ENCODE assay signal across 8 cellular contexts in the genomic region with DNA sequence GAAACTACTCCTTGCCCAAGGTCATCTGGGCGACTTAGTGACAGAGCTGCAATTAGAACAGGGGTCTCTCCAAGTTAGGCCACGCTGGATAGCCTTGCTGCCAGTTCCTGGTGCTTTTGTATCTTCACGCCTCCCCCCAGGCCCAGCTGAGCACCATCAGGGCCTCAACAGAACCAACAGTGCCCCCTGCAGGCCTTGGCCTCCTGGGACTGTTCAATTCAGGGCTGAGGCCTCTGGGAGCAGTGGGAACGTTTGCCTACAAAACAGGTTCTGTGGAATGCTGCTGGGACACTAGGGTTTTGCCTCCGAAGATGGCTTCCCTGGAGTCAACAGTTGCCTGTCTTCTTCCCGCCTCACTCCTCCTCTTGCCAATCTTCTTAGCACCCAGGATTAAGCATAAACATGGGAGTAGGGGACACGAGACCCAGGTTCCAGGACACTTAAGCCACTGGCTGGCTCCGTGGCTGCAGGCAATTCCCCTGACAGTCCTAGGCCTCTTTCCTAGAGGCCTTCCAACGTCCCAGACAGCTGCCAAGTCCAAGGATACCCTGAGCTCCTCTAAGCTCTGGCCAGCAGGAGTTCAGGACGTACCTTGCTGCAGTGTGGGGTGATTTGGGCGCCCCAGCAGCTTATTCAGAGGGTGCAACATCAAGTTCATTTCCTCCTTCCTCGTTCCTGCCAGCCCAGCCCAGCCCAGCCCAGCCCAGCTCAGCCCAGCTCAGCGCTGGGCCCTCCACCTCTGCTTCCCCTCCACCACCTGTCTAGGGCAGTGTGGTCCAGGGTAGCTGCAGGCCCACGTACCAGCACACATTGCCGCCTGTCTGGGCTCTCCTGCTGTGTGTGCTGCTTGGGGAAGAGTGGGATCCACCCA.
A peak's percentile ranks its signal among the peaks of the same experiment; 100 is the strongest.
DNase-seq lines count a peak whose midpoint lies in the region; ATAC-seq and TF ChIP-seq lines count a peak whose summit lies in the region.

No MANE protein-coding gene starts in this region.

- no peaks in the 10 kb centered on the region for H3K79me1 ChIP-seq in mesendoderm (ENCODE audit: low read length)

- H3K4me3 ChIP-seq in KMS-11 (IDR thresholded peaks at IDR 0.05; ENCODE audit: insufficient read depth, low read depth, low read length) (no peak overlapping the region), mammary epithelial cell (replicated peaks in 1 of 3; ENCODE audit: insufficient read depth in 1 of 3, low read depth in 2 of 3, low read length in 3 of 3) (no peak overlapping the region), mesendoderm (ENCODE audit: low read length) (no peak overlapping the region)

- H4K5ac ChIP-seq in mesendoderm (ENCODE audit: low read length), result no peak overlapping the region

- no peak overlapping the region for H3K18ac ChIP-seq in mesendoderm (ENCODE audit: low read length)

- no TSS peak for BruUV-seq in mammary epithelial cell (replicated peaks; lab: Mats Ljungman, UMichigan)

- DNase-seq in DMS53 treated with DMSO at 0.1 percent for 48 hours (lab: John Stamatoyannopoulos, UW; ENCODE audit: unreplicated experiment) (peak; percentile 53), T-helper 17 cell (peak in 2 of 3 donors; percentile 12 to 60), mammary epithelial cell (peak; percentile 12), mesendoderm (peak; percentile 94)

- H3K4me2 ChIP-seq in KMS-11 (no peak overlapping the region), mammary epithelial cell (ENCODE audit: insufficient read depth, low read depth, low read length) (no peak overlapping the region), mesendoderm (ENCODE audit: low read length) (no peak overlapping the region)

- H3K56ac ChIP-seq in mesendoderm (ENCODE audit: low read length), result peak overlapping the region; percentile 81

- H3K4me1 ChIP-seq in KMS-11 (ENCODE audit: low read depth, poor library complexity, severe bottlenecking), result no peaks in the 10 kb centered on the region
- peaks cover 4% of the 10 kb centered on the region for H3K4me1 ChIP-seq in mammary epithelial cell (ENCODE audit: insufficient read depth, low read length)
- peaks cover 1% of the 10 kb centered on the region for H3K4me1 ChIP-seq in mesendoderm (ENCODE audit: control insufficient read depth, low read depth, low read length)

- TF ChIP-seq CTCF in KMS-11 (conservative IDR thresholded peaks at IDR 0.05; ENCODE audit: low read depth, low read length) (peak; percentile 46; the same call in 1 of the 2 replicates), mammary epithelial cell (conservative IDR thresholded peaks at IDR 0.05 in 1 of 2, IDR thresholded peaks at IDR 0.05 in 1 of 2; ENCODE audit: extremely low read depth in 1 of 2, insufficient read depth in 1 of 2, low read depth in 1 of 2, low read length in 2 of 2) (peak; percentile 45 to 54)

- H3K9ac ChIP-seq in KMS-11 (no peak overlapping the region), mammary epithelial cell (ENCODE audit: insufficient read depth, low read length) (no peak overlapping the region), mesendoderm (ENCODE audit: low read length) (peak overlapping the region; percentile 15)

- peaks cover 41% of the 10 kb centered on the region; the same call in 1 of the 2 replicates for H3K27me3 ChIP-seq in KMS-11 (ENCODE audit: insufficient read depth, low read depth)
- H3K27me3 ChIP-seq in mammary epithelial cell (ENCODE audit: insufficient read depth, low read length), result peaks cover 12% of the 10 kb centered on the region
- H3K27me3 ChIP-seq in mesendoderm (ENCODE audit: insufficient read depth, low read length, poor library complexity), result no peaks in the 10 kb centered on the region

- H3K27me3 Mint-ChIP-seq in T-helper 17 cell, result peaks cover 5% of the 10 kb centered on the region
- H3K27me3 Mint-ChIP-seq in stimulated activated memory B cell treated with anti-CD40 and anti-IgM and Interleukin-4, amounts not matched to agents 10 μg/mL and 1 μg/mL and 100 μg/mL, for 72 hours, result no peaks in the 10 kb centered on the region

- no peak overlapping the region for H2BK5ac ChIP-seq in mesendoderm (ENCODE audit: low read length)

- H3K79me2 ChIP-seq in KMS-11 (ENCODE audit: insufficient read depth, low read depth) (no peaks in the 10 kb centered on the region), mammary epithelial cell (ENCODE audit: insufficient read depth, low read length) (no peaks in the 10 kb centered on the region), mesendoderm (ENCODE audit: control insufficient read depth, insufficient read depth, low read length) (no peaks in the 10 kb centered on the region)

- H3K23ac ChIP-seq in mesendoderm (ENCODE audit: low read length), result no peak overlapping the region

- no peak overlapping the region for H2BK15ac ChIP-seq in mesendoderm (replicated peaks; ENCODE audit: low read depth)

- H3K4me3 Mint-ChIP-seq in T-helper 17 cell, result no peak overlapping the region
- H3K4me3 Mint-ChIP-seq in stimulated activated memory B cell treated with anti-CD40 and anti-IgM and Interleukin-4, amounts not matched to agents 10 μg/mL and 1 μg/mL and 100 μg/mL, for 72 hours, result no peak overlapping the region

- no peaks in the 10 kb centered on the region for H3K36me3 Mint-ChIP-seq in T-helper 17 cell (ENCODE audit: low read depth)
- H3K36me3 Mint-ChIP-seq in stimulated activated memory B cell treated with anti-CD40 and anti-IgM and Interleukin-4, amounts not matched to agents 10 μg/mL and 1 μg/mL and 100 μg/mL, for 72 hours, result no peaks in the 10 kb centered on the region

- H4K8ac ChIP-seq in mesendoderm (ENCODE audit: low read depth, low read length), result no peak overlapping the region

- in situ Hi-C loops in mammary epithelial cell (cut with MboI; ENCODE audit: low sequenced_read_pairs in 2 of 2), result no loop called here

- H3K4me1 Mint-ChIP-seq in T-helper 17 cell, result peaks cover 3% of the 10 kb centered on the region
- peaks cover 5% of the 10 kb centered on the region for H3K4me1 Mint-ChIP-seq in stimulated activated memory B cell treated with anti-CD40 and anti-IgM and Interleukin-4, amounts not matched to agents 10 μg/mL and 1 μg/mL and 100 μg/mL, for 72 hours

- H3K36me3 ChIP-seq in KMS-11 (ENCODE audit: insufficient read depth) (no peaks in the 10 kb centered on the region), mammary epithelial cell (ENCODE audit: insufficient read depth, low read length) (no peaks in the 10 kb centered on the region), mesendoderm (ENCODE audit: control insufficient read depth, insufficient read depth, low read length) (no peaks in the 10 kb centered on the region)

- peaks cover 9% of the 10 kb centered on the region for H3K9me3 Mint-ChIP-seq in stimulated activated memory B cell treated with anti-CD40 and anti-IgM and Interleukin-4, amounts not matched to agents 10 μg/mL and 1 μg/mL and 100 μg/mL, for 72 hours

- no peaks in the 10 kb centered on the region for H3K9me3 ChIP-seq in T-helper 17 cell (ENCODE audit: control insufficient read depth, low read length, poor library complexity, severe bottlenecking)
- H3K9me3 ChIP-seq in mammary epithelial cell (replicated peaks; ENCODE audit: insufficient read depth, low read length), result no peaks in the 10 kb centered on the region

- H4K20me1 ChIP-seq in KMS-11 (ENCODE audit: insufficient read depth), result no peaks in the 10 kb centered on the region
- no peaks in the 10 kb centered on the region for H4K20me1 ChIP-seq in mammary epithelial cell (ENCODE audit: insufficient read depth, low read length)

- H2AK5ac ChIP-seq in mesendoderm (ENCODE audit: low read length), result no peak overlapping the region

- ATAC-seq in T-helper 17 cell (peak; percentile 69), HG03460 (IDR thresholded peaks at IDR 0.05; ENCODE audit: unreplicated experiment) (no peak), GM19328 (IDR thresholded peaks at IDR 0.05; ENCODE audit: unreplicated experiment) (no peak)
- peak; percentile 60 for ATAC-seq in stimulated activated memory B cell treated with anti-CD40 and anti-IgM and Interleukin-4, amounts not matched to agents 10 μg/mL and 1 μg/mL and 100 μg/mL, for 72 hours

- intact Hi-C loops in mammary epithelial cell (cut with micrococcal nuclease), result loop anchor here (5.0 kb wide), 1 partner anchor 305 kb away; no protein-coding TSS in a partner anchor

- WGBS in mammary epithelial cell (ENCODE audit: low coverage, missing lambda C conversion rate), result 42% methylated on average over 10 of the region's 15 CpGs
- WGBS in mesendoderm (ENCODE audit: extremely low coverage, insufficient coverage, low lambda C conversion rate), result no CpG with 5 or more reads among the region's 15 CpGs

- H3K27ac Mint-ChIP-seq in T-helper 17 cell, result no peak overlapping the region
- no peak overlapping the region for H3K27ac Mint-ChIP-seq in stimulated activated memory B cell treated with anti-CD40 and anti-IgM and Interleukin-4, amounts not matched to agents 10 μg/mL and 1 μg/mL and 100 μg/mL, for 72 hours

- H2AFZ ChIP-seq in KMS-11 (ENCODE audit: low read depth) (no peak overlapping the region), mammary epithelial cell (ENCODE audit: low read depth, low read length) (no peak overlapping the region)

- no peak overlapping the region for H2BK120ac ChIP-seq in mesendoderm (ENCODE audit: low read depth, low read length)

- CTCF ChIA-PET in mammary epithelial cell (lab: Charles Lee; ENCODE audit: low non-redundant PET), result no interaction called here

- no peak overlapping the region for H3K27ac ChIP-seq in KMS-11
- H3K27ac ChIP-seq in mammary epithelial cell (ENCODE audit: insufficient read depth, low read depth, low read length), result no peak overlapping the region
- H3K27ac ChIP-seq in mesendoderm (ENCODE audit: low read depth, low read length), result peak overlapping the region; percentile 9

- dilution Hi-C loops in mammary epithelial cell (cut with HindIII; ENCODE audit: low sequenced_read_pairs), result no loop called here

- no peak overlapping the region for H3K4ac ChIP-seq in mesendoderm (ENCODE audit: low read depth, low read length)

Comparison
In these comparisons a context has a peak if more than half of its experiments do, and no peak if none do; other contexts are left out.
1. DNase-seq: peak in every context shown above with its lines; median percentile 94 in mesendoderm; 53 in DMS53 treated with DMSO at 0.1 percent for 48 hours; 36 in T-helper 17 cell; 12 in mammary epithelial cell.
2. ATAC-seq: peak in T-helper 17 cell (single experiment) and stimulated activated memory B cell treated with anti-CD40 and anti-IgM and Interleukin-4, amounts not matched to agents 10 μg/mL and 1 μg/mL and 100 μg/mL, for 72 hours (single experiment); none in HG03460 (single experiment) and GM19328 (single experiment).